24 cellular contexts compared by ENCODE assay signal in the genomic region with DNA sequence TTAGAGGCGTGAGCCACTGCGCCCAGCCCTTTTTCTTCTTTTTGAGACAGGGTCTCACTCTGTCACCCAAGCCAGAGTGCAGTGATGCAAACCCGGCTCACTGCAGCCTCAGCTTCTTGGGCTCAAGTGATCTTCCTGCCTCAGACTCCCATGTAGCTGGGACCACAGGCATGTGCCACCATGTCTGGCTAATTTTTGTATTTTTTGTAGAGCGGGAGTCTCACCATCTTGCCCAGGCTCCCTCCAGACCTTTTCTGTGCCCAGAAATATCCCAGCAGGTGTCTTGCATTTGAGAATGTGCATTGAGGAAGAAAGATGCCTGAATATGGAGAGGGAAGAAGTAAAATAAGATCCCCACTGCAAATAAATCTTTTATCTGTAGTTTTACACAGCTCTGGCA. TPM values are rescaled to one million over a fixed set of nuclear protein-coding genes. Genes with fewer than 3 reads are reported as not detected.
DNase-seq lines count a peak whose midpoint lies in the region; ATAC-seq, FAIRE-seq and TF ChIP-seq lines count a peak whose summit lies in the region.
"Had no signal": no experiment of that assay in that cellular context is flagged by ENCODE, and none has a peak within 500 bp of the region (broad histone marks: within the 10 kb centered on the region; RNA-seq: fewer than 3 reads in every experiment).

No MANE protein-coding gene starts in this region.

- H3K27ac ChIP-seq in astrocyte (ENCODE audit: low read depth, low read length) (peak overlapping the region; percentile 63), tibial nerve (peak overlapping the region in 3 of 4 donors; percentile 29 to 61 (median 57))

- no peaks in the 10 kb centered on the region for H3K79me2 ChIP-seq in astrocyte (ENCODE audit: insufficient read depth, low read length)

- H3K4me3 Mint-ChIP-seq in HFFc6 (peak overlapping the region; percentile 27), astrocyte (ENCODE audit: unreplicated experiment) (peak overlapping the region; percentile 1), nephron (no peak overlapping the region)
- no peak overlapping the region for H3K4me3 Mint-ChIP-seq in natural killer cell treated with Interleukin-12 subunit alpha and Interleukin-12 subunit beta and Interleukin-15 and Interleukin-18, amount 100 ng/mL, for 72 hours
- H3K4me3 Mint-ChIP-seq: activated naive CD4-positive, alpha-beta T cell treated with anti-CD3 and anti-CD28 coated beads, Interleukin-2, amount 10 ng/mL, durations not matched to agents 7 days and 5 days; CD8-positive, alpha-beta memory T cell had no signal

- H3K36me3 Mint-ChIP-seq in HFFc6 (ENCODE audit: low read depth): no peaks in the 10 kb centered on the region
- H3K36me3 Mint-ChIP-seq in astrocyte (ENCODE audit: low read depth, unreplicated experiment): no peaks in the 10 kb centered on the region
- H3K36me3 Mint-ChIP-seq in nephron (ENCODE audit: low read depth): no peaks in the 10 kb centered on the region
- H3K36me3 Mint-ChIP-seq in natural killer cell treated with Interleukin-12 subunit alpha and Interleukin-12 subunit beta and Interleukin-15 and Interleukin-18, amount 100 ng/mL, for 72 hours: no peaks in the 10 kb centered on the region
- H3K36me3 Mint-ChIP-seq: activated naive CD4-positive, alpha-beta T cell treated with anti-CD3 and anti-CD28 coated beads, Interleukin-2, amount 10 ng/mL, durations not matched to agents 7 days and 5 days; CD8-positive, alpha-beta memory T cell had no signal

- H3K27ac Mint-ChIP-seq in HFFc6: peak overlapping the region; percentile 91
- H3K27ac Mint-ChIP-seq in astrocyte (ENCODE audit: unreplicated experiment): peak overlapping the region; percentile 78
- peak overlapping the region in 2 of 3 experiments; percentile 87 to 90 for H3K27ac Mint-ChIP-seq in nephron
- H3K27ac Mint-ChIP-seq in natural killer cell treated with Interleukin-12 subunit alpha and Interleukin-12 subunit beta and Interleukin-15 and Interleukin-18, amount 100 ng/mL, for 72 hours: no peak overlapping the region
- H3K27ac Mint-ChIP-seq: activated naive CD4-positive, alpha-beta T cell treated with anti-CD3 and anti-CD28 coated beads, Interleukin-2, amount 10 ng/mL, durations not matched to agents 7 days and 5 days; CD8-positive, alpha-beta memory T cell had no signal

- H3K4me1 Mint-ChIP-seq in HFFc6 (ENCODE audit: low read depth) (peaks cover 66% of the 10 kb centered on the region), astrocyte (ENCODE audit: low read depth, unreplicated experiment) (peaks cover 29% of the 10 kb centered on the region), nephron (peaks cover 23% of the 10 kb centered on the region)
- H3K4me1 Mint-ChIP-seq in natural killer cell treated with Interleukin-12 subunit alpha and Interleukin-12 subunit beta and Interleukin-15 and Interleukin-18, amount 100 ng/mL, for 72 hours (ENCODE audit: low read depth in 2 of 2): peaks cover 2 to 6% of the 10 kb centered on the region in 2 donors
- H3K4me1 Mint-ChIP-seq: activated naive CD4-positive, alpha-beta T cell treated with anti-CD3 and anti-CD28 coated beads, Interleukin-2, amount 10 ng/mL, durations not matched to agents 7 days and 5 days had no signal

- DNase-seq in HFFc6 (no peak), astrocyte (ENCODE audit: low read depth) (peak; percentile 12), tibial nerve (ENCODE audit: low spot score in 2 of 2) (no peak), SHP77 treated with DMSO at 0.1 percent for 48 hours (lab: John Stamatoyannopoulos, UW) (no peak), GM19239 (ENCODE audit: insufficient read length, low spot score) (no peak)
- no peak for DNase-seq in natural killer cell treated with Interleukin-12 subunit alpha and Interleukin-12 subunit beta and Interleukin-15 and Interleukin-18, amount 100 ng/mL, for 72 hours (ENCODE audit: low spot score)
- DNase-seq: activated CD4-positive, alpha-beta T cell treated with anti-CD3 and anti-CD28 coated beads for 1 hour; activated CD8-positive, alpha-beta memory T cell treated with anti-CD3 and anti-CD28 coated beads for 24 hours; activated naive CD4-positive, alpha-beta T cell treated with anti-CD3 and anti-CD28 coated beads, Interleukin-2, amount 10 ng/mL, durations not matched to agents 7 days and 5 days; activated T-cell treated with anti-CD3 and anti-CD28 coated beads, Interleukin-2, amount 50 U/mL, for 48 hours; aorta; CD8-positive, alpha-beta memory T cell; cerebellar nuclear complex; DND-41; effector memory CD4-positive, alpha-beta T cell; esophagus squamous epithelium; glutamatergic neuron; NCI-H1092 treated with DMSO at 0.1 percent for 48 hours; NCI-H2107; substantia nigra had no signal

- H3K9me3 ChIP-seq in astrocyte (ENCODE audit: insufficient read depth, low read depth, low read length) (no peaks in the 10 kb centered on the region), tibial nerve (no peaks in the 10 kb centered on the region)
- H3K9me3 ChIP-seq: esophagus squamous epithelium had no signal

- TF ChIP-seq CTCF in HFFc6 (IDR thresholded peaks at IDR 0.05) (no peak), astrocyte (IDR thresholded peaks at IDR 0.05; ENCODE audit: insufficient read depth, low read depth, low read length) (no peak), nephron (IDR thresholded peaks at IDR 0.05; ENCODE audit: unreplicated experiment in 3 of 3) (no peak), tibial nerve (IDR thresholded peaks at IDR 0.05) (no peak)

- no peak for TF ChIP-seq POLR2A in tibial nerve (IDR thresholded peaks at IDR 0.05)

- H3K36me3 ChIP-seq in astrocyte (ENCODE audit: insufficient read depth, low read length): no peaks in the 10 kb centered on the region
- H3K36me3 ChIP-seq in tibial nerve: no peaks in the 10 kb centered on the region
- H3K36me3 ChIP-seq: esophagus squamous epithelium had no signal

- no peak for ATAC-seq in natural killer cell treated with Interleukin-12 subunit alpha and Interleukin-12 subunit beta and Interleukin-15 and Interleukin-18, amount 100 ng/mL, for 72 hours
- ATAC-seq: HCT116 had no signal

- no peaks in the 10 kb centered on the region for H4K20me1 ChIP-seq in astrocyte (ENCODE audit: insufficient read depth, low read length)

- H2AFZ ChIP-seq in astrocyte (ENCODE audit: low read depth, low read length): no peak overlapping the region

- peaks cover 31% of the 10 kb centered on the region for H3K4me1 ChIP-seq in astrocyte (ENCODE audit: insufficient read depth, low read length)
- H3K4me1 ChIP-seq in tibial nerve: peaks cover 0 to 18% (median 6%) of the 10 kb centered on the region in 4 donors

- H3K4me2 ChIP-seq in astrocyte (ENCODE audit: low read length): peak overlapping the region; percentile 74

- FAIRE-seq in astrocyte (lab: Jason Lieb, UNC): no peak
- no peak for FAIRE-seq in GM19239 (lab: Jason Lieb, UNC)

- peak overlapping the region; percentile 62 for H3K9ac ChIP-seq in astrocyte (ENCODE audit: low read length)

- WGBS in tibial nerve, 2 donors: 93% methylated on average over 4 of the region's 4 CpGs

- H3K27me3 Mint-ChIP-seq in HFFc6 (ENCODE audit: insufficient read depth) (peaks cover 1% of the 10 kb centered on the region), astrocyte (ENCODE audit: low read depth, unreplicated experiment) (no peaks in the 10 kb centered on the region), nephron (ENCODE audit: low read depth) (no peaks in the 10 kb centered on the region)
- H3K27me3 Mint-ChIP-seq in natural killer cell treated with Interleukin-12 subunit alpha and Interleukin-12 subunit beta and Interleukin-15 and Interleukin-18, amount 100 ng/mL, for 72 hours: no peaks in the 10 kb centered on the region

- H3K9me3 Mint-ChIP-seq in HFFc6 (no peaks in the 10 kb centered on the region), astrocyte (ENCODE audit: unreplicated experiment) (no peaks in the 10 kb centered on the region), nephron (no peaks in the 10 kb centered on the region)
- H3K9me3 Mint-ChIP-seq in natural killer cell treated with Interleukin-12 subunit alpha and Interleukin-12 subunit beta and Interleukin-15 and Interleukin-18, amount 100 ng/mL, for 72 hours: no peaks in the 10 kb centered on the region
- H3K9me3 Mint-ChIP-seq: activated naive CD4-positive, alpha-beta T cell treated with anti-CD3 and anti-CD28 coated beads, Interleukin-2, amount 10 ng/mL, durations not matched to agents 7 days and 5 days; CD8-positive, alpha-beta memory T cell had no signal

- H3K4me3 ChIP-seq in astrocyte (ENCODE audit: insufficient read depth, low read depth, low read length): no peak overlapping the region
- H3K4me3 ChIP-seq in tibial nerve: no peak overlapping the region
- H3K4me3 ChIP-seq: esophagus squamous epithelium had no signal

- H3K27me3 ChIP-seq in astrocyte (ENCODE audit: insufficient read depth, low read length): no peaks in the 10 kb centered on the region
- H3K27me3 ChIP-seq in tibial nerve: no peaks in the 10 kb centered on the region
- H3K27me3 ChIP-seq: esophagus squamous epithelium had no signal

- TF ChIP-seq EP300 in tibial nerve (IDR thresholded peaks at IDR 0.05): no peak

RNA-seq across cellular contexts. Expression of a gene that starts 58.7 kb away (rescaled TPM):
- total RNA-seq in HFFc6 (2021; fragmentation: NEBNext Ultra II Directional; extraction: Animal tissue kit (Norgen Biotek cat#: 25700)): not detected
- total RNA-seq in astrocyte (not detected in 2 replicates), tibial nerve (1 to 10 TPM in 1 of 4 donors, under 1 TPM in 2, not detected in 1; under 0.01 to 1.1 (median 0.30) TPM)
- total RNA-seq in natural killer cell treated with Interleukin-12 subunit alpha and Interleukin-12 subunit beta and Interleukin-15 and Interleukin-18, amount 100 ng/mL, for 72 hours: not detected
- total RNA-seq: NCI-H460, RPMI7951 had no signal

Comparison
In these comparisons a context has a peak if more than half of its experiments do, and no peak if none do; other contexts are left out.
1. H3K27ac Mint-ChIP-seq: peak in HFFc6 (single experiment), astrocyte (single experiment) and nephron (2 of 3); none in natural killer cell treated with Interleukin-12 subunit alpha and Interleukin-12 subunit beta and Interleukin-15 and Interleukin-18, amount 100 ng/mL, for 72 hours (0 of 2).
2. H3K4me3 Mint-ChIP-seq: peak in HFFc6 (single experiment) and astrocyte (single experiment); none in nephron (0 of 3) and natural killer cell treated with Interleukin-12 subunit alpha and Interleukin-12 subunit beta and Interleukin-15 and Interleukin-18, amount 100 ng/mL, for 72 hours (single experiment).